Comparison of ENCODE assay signal across 26 cellular contexts in genomic region chr4:3186609-3187008, GRCh38.
"Had no signal": no experiment of that assay in that cellular context is flagged by ENCODE, and none has a peak within 500 bp of the region (broad histone marks: within the 10 kb centered on the region; RNA-seq: fewer than 3 reads in every experiment).

No MANE protein-coding gene starts in this region.

- H3K4me3 Mint-ChIP-seq: activated CD4-positive, alpha-beta memory T cell treated with anti-CD3 and anti-CD28 coated beads for 36 hours; activated CD4-positive, alpha-beta T cell treated with anti-CD3 and anti-CD28 coated beads, Interleukin-2, amount 10 ng/mL, durations not matched to agents 7 days and 5 days; activated naive CD4-positive, alpha-beta T cell treated with anti-CD3 and anti-CD28 coated beads, Interleukin-2, amount 10 ng/mL, durations not matched to agents 7 days and 5 days; activated naive CD8-positive, alpha-beta T cell treated with anti-CD3 and anti-CD28 coated beads for 36 hours; activated T-cell treated with anti-CD3 and anti-CD28 coated beads, Interleukin-2, amount 50 U/mL, for 72 hours; WTC11 had no signal

- H3K9me3 Mint-ChIP-seq: activated CD4-positive, alpha-beta memory T cell treated with anti-CD3 and anti-CD28 coated beads for 36 hours; activated CD4-positive, alpha-beta T cell treated with anti-CD3 and anti-CD28 coated beads, Interleukin-2, amount 10 ng/mL, durations not matched to agents 7 days and 5 days; activated naive CD4-positive, alpha-beta T cell treated with anti-CD3 and anti-CD28 coated beads, Interleukin-2, amount 10 ng/mL, durations not matched to agents 7 days and 5 days; activated naive CD8-positive, alpha-beta T cell treated with anti-CD3 and anti-CD28 coated beads for 36 hours; activated T-cell treated with anti-CD3 and anti-CD28 coated beads, Interleukin-2, amount 50 U/mL, for 72 hours; activated T-helper 2 cell treated with anti-CD3 and anti-CD28 coated beads, Interferon-gamma antibody, Interleukin-2, Interleukin-4, amounts not matched to agents 10 μg/mL and 5 μg/mL and 100 μg/mL, durations not matched to agents 14 hours and 24 hours and 36 hours; WTC11 had no signal

- H3K27me3 Mint-ChIP-seq: activated CD4-positive, alpha-beta memory T cell treated with anti-CD3 and anti-CD28 coated beads for 36 hours; activated CD4-positive, alpha-beta T cell treated with anti-CD3 and anti-CD28 coated beads, Interleukin-2, amount 10 ng/mL, durations not matched to agents 7 days and 5 days; activated naive CD4-positive, alpha-beta T cell treated with anti-CD3 and anti-CD28 coated beads, Interleukin-2, amount 10 ng/mL, durations not matched to agents 7 days and 5 days; activated naive CD8-positive, alpha-beta T cell treated with anti-CD3 and anti-CD28 coated beads for 36 hours had no signal

- FAIRE-seq: bronchial epithelial cell had no signal

- H3K36me3 ChIP-seq: MG63 had no signal

- H3K4me1 Mint-ChIP-seq: WTC11 had no signal

- H3K9me3 ChIP-seq: MG63, Peyer's patch, SJCRH30, SK-N-SH had no signal

- H3K4me1 ChIP-seq: Peyer's patch, SJCRH30 had no signal

- H3K27ac ChIP-seq: Peyer's patch, RWPE1, SJCRH30 had no signal

- DNase-seq: activated CD4-positive, alpha-beta memory T cell treated with anti-CD3 and anti-CD28 coated beads for 36 hours; activated CD4-positive, alpha-beta T cell treated with anti-CD3 and anti-CD28 coated beads for 1 hour; activated CD4-positive, alpha-beta T cell treated with anti-CD3 and anti-CD28 coated beads, Interleukin-2, amount 10 ng/mL, durations not matched to agents 7 days and 5 days; activated CD8-positive, alpha-beta memory T cell treated with anti-CD3 and anti-CD28 coated beads, Interleukin-2, amount 50 U/mL, for 4 hours; activated gamma-delta T cell treated with Interleukin-2 at 50 U/mL for 16 hours; activated naive CD4-positive, alpha-beta T cell treated with anti-CD3 and anti-CD28 coated beads, Interleukin-2, amount 10 ng/mL, durations not matched to agents 7 days and 5 days; activated naive CD8-positive, alpha-beta T cell treated with anti-CD3 and anti-CD28 coated beads for 36 hours; activated T-cell treated with anti-CD3 and anti-CD28 coated beads, Interleukin-2, amount 50 U/mL, for 72 hours; MG63; NCI-H1105; NCI-H1436; NCI-H1694 treated with DMSO at 0.1 percent for 48 hours; NCI-H2029 treated with DMSO at 0.1 percent for 48 hours; NCI-H345; NCI-H510A; NCI-H526 treated with DMSO at 0.1 percent for 48 hours; NCI-H82; Peyer's patch; Right ventricle myocardium superior; SJCRH30; SK-N-SH; T-helper 1 cell had no signal

- H3K4me3 ChIP-seq: MG63, Peyer's patch, SJCRH30 had no signal

- H3K27me3 ChIP-seq: MG63, Peyer's patch, SJCRH30 had no signal

- H3K27ac Mint-ChIP-seq: activated CD4-positive, alpha-beta memory T cell treated with anti-CD3 and anti-CD28 coated beads for 36 hours; activated CD4-positive, alpha-beta T cell treated with anti-CD3 and anti-CD28 coated beads, Interleukin-2, amount 10 ng/mL, durations not matched to agents 7 days and 5 days; activated naive CD4-positive, alpha-beta T cell treated with anti-CD3 and anti-CD28 coated beads, Interleukin-2, amount 10 ng/mL, durations not matched to agents 7 days and 5 days; activated naive CD8-positive, alpha-beta T cell treated with anti-CD3 and anti-CD28 coated beads for 36 hours; activated T-cell treated with anti-CD3 and anti-CD28 coated beads, Interleukin-2, amount 50 U/mL, for 72 hours; activated T-helper 2 cell treated with anti-CD3 and anti-CD28 coated beads, Interferon-gamma antibody, Interleukin-2, Interleukin-4, amounts not matched to agents 10 μg/mL and 5 μg/mL and 100 μg/mL, durations not matched to agents 14 hours and 24 hours and 36 hours; WTC11 had no signal

- ATAC-seq: activated T-cell treated with anti-CD3 and anti-CD28 coated beads, Interleukin-2, amount 50 U/mL, for 72 hours; WTC11 had no signal
